Comparison of ENCODE assay signal across 21 cellular contexts in the genomic region with DNA sequence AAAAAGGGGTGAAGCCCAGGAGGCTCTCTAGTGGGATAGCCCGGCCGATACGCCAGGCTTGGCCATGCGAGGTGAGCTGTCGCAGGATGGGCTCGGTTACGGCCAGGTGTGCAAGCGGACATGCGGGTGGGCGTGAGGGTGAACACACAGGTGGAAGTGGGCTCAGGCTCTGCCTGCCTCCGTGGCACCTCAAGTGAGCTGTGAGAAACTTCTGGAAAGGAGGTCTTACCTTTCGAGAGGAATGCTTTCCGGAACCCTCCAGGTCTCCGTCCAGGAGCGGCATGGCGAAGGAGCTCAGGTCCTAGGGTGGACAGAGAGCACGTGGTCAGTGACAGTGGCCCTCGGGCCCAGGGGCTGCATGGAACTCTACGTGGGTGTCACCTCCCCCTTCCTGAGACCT.
"Had no signal": no experiment of that assay in that cellular context is flagged by ENCODE, and none has a peak within 500 bp of the region (broad histone marks: within the 10 kb centered on the region; RNA-seq: fewer than 3 reads in every experiment).

No MANE protein-coding gene starts in this region.

- H3K27me3 Mint-ChIP-seq: naive thymus-derived CD8-positive, alpha-beta T cell; stimulated activated naive B cell treated with anti-CD40 and anti-IgM and Interleukin-4, amounts not matched to agents 10 μg/mL and 1 μg/mL and 100 μg/mL, for 72 hours; stimulated activated naive CD8-positive, alpha-beta T cell treated with anti-CD3 and anti-CD28 coated beads, Interleukin-15, amount 100 ng/mL, for 72 hours had no signal

- H3K4me2 ChIP-seq: hepatocyte had no signal

- H3K27ac ChIP-seq: colonic mucosa, dorsolateral prefrontal cortex, hepatocyte, right lobe of liver, testis, tibial nerve, upper lobe of right lung, vagina had no signal

- ATAC-seq: left lobe of liver; mucosa of descending colon; naive thymus-derived CD8-positive, alpha-beta T cell; right lobe of liver; stimulated activated naive B cell treated with anti-CD40 and anti-IgM and Interleukin-4, amounts not matched to agents 10 μg/mL and 1 μg/mL and 100 μg/mL, for 72 hours; stimulated activated naive CD8-positive, alpha-beta T cell treated with anti-CD3 and anti-CD28 coated beads, Interleukin-15, amount 100 ng/mL, for 72 hours; upper lobe of right lung had no signal

- H3K36me3 ChIP-seq: colonic mucosa, right lobe of liver, upper lobe of right lung, vagina had no signal

- H3K9me3 ChIP-seq: colonic mucosa, mucosa of descending colon, right lobe of liver, testis, tibial nerve, upper lobe of right lung, vagina had no signal

- H3K79me2 ChIP-seq: hepatocyte had no signal

- H3K4me3 Mint-ChIP-seq: naive thymus-derived CD8-positive, alpha-beta T cell; stimulated activated naive B cell treated with anti-CD40 and anti-IgM and Interleukin-4, amounts not matched to agents 10 μg/mL and 1 μg/mL and 100 μg/mL, for 72 hours; stimulated activated naive CD8-positive, alpha-beta T cell treated with anti-CD3 and anti-CD28 coated beads, Interleukin-15, amount 100 ng/mL, for 72 hours had no signal

- H3K4me1 ChIP-seq: colonic mucosa had no signal

- H3K27me3 ChIP-seq: colonic mucosa, dorsolateral prefrontal cortex, hepatocyte, right lobe of liver, testis, tibial nerve, upper lobe of right lung, vagina had no signal

- H3K27ac Mint-ChIP-seq: stimulated activated naive B cell treated with anti-CD40 and anti-IgM and Interleukin-4, amounts not matched to agents 10 μg/mL and 1 μg/mL and 100 μg/mL, for 72 hours had no signal

- H3K4me3 ChIP-seq: colonic mucosa, dorsolateral prefrontal cortex, hepatocyte, mucosa of descending colon, right lobe of liver, testis, tibial nerve, upper lobe of right lung, vagina had no signal

- H3K9me3 Mint-ChIP-seq: naive thymus-derived CD8-positive, alpha-beta T cell; stimulated activated naive B cell treated with anti-CD40 and anti-IgM and Interleukin-4, amounts not matched to agents 10 μg/mL and 1 μg/mL and 100 μg/mL, for 72 hours; stimulated activated naive CD8-positive, alpha-beta T cell treated with anti-CD3 and anti-CD28 coated beads, Interleukin-15, amount 100 ng/mL, for 72 hours had no signal

- DNase-seq: cerebellar nuclear complex; colonic mucosa; effector CD8-positive, alpha-beta T cell; foreskin melanocyte; kidney glomerular epithelial cell; mammary epithelial cell; naive thymus-derived CD8-positive, alpha-beta T cell; stimulated activated CD4-positive, alpha-beta T cell treated with anti-CD3 and anti-CD28 coated beads, Interleukin-15, amount 100 ng/mL, for 24 hours; stimulated activated CD4-positive, alpha-beta T cell treated with anti-CD3 and anti-CD28 coated beads, Interleukin-1b, Interleukin-23, amount 100 ng/mL, for 48 hours; stimulated activated CD4-positive, alpha-beta T cell treated with anti-CD3 and anti-CD28 coated beads, Interleukin-4, amount 100 ng/mL, for 24 hours; stimulated activated naive B cell treated with anti-CD40 and anti-IgM and Interleukin-4, amounts not matched to agents 10 μg/mL and 1 μg/mL and 100 μg/mL, for 72 hours; stimulated activated naive CD8-positive, alpha-beta T cell treated with anti-CD3 and anti-CD28 coated beads, Interleukin-15, amount 100 ng/mL, for 72 hours; testis; upper lobe of right lung had no signal
